ENCODE assay signal across 7 cellular contexts in genomic region chr10:114303556-114303955, GRCh38.
DNase-seq lines count a peak whose midpoint lies in the region; ATAC-seq and TF ChIP-seq lines count a peak whose summit lies in the region.

No MANE protein-coding gene starts in this region.

- no peak for TF ChIP-seq CTCF in GM10248 (IDR thresholded peaks at IDR 0.05; ENCODE audit: control extremely low read depth, extremely low read depth, low read depth, missing control alignments)

- no peak overlapping the region for H3K27ac Mint-ChIP-seq in activated naive CD8-positive, alpha-beta T cell treated with anti-CD3 and anti-CD28 coated beads for 36 hours

- H3K4me1 Mint-ChIP-seq in activated naive CD8-positive, alpha-beta T cell treated with anti-CD3 and anti-CD28 coated beads for 36 hours: peaks cover 12% of the 10 kb centered on the region

- no peaks in the 10 kb centered on the region for H3K36me3 Mint-ChIP-seq in activated naive CD8-positive, alpha-beta T cell treated with anti-CD3 and anti-CD28 coated beads for 36 hours

- ATAC-seq in GM19035 (IDR thresholded peaks at IDR 0.05; ENCODE audit: unreplicated experiment) (peak; percentile 8), HG02852 (IDR thresholded peaks at IDR 0.05; ENCODE audit: unreplicated experiment) (peak; percentile 1)

- intact Hi-C loops in posterior vena cava (cut with DNase I): loop anchor here (10.0 kb wide), 1 partner anchor 131 kb away; no protein-coding TSS in a partner anchor

- no peaks in the 10 kb centered on the region for H3K27me3 Mint-ChIP-seq in activated naive CD8-positive, alpha-beta T cell treated with anti-CD3 and anti-CD28 coated beads for 36 hours

- POLR2A ChIA-PET in GM10248 (lab: Yijun Ruan, JAX): no interaction called here

- peak overlapping the region; percentile 88 for H3K4me3 Mint-ChIP-seq in activated naive CD8-positive, alpha-beta T cell treated with anti-CD3 and anti-CD28 coated beads for 36 hours

- H3K9me3 Mint-ChIP-seq in activated naive CD8-positive, alpha-beta T cell treated with anti-CD3 and anti-CD28 coated beads for 36 hours: no peaks in the 10 kb centered on the region

- CTCF ChIA-PET in GM10248 (lab: Yijun Ruan, JAX): interaction anchor here (0.7 to 3.1 kb wide), 79 partner anchors 9 to 826 kb away, joined by 3 to 40 read pairs (median 6); partner anchors contain the start of gene FHIP2A

- no peak for DNase-seq in activated naive CD8-positive, alpha-beta T cell treated with anti-CD3 and anti-CD28 coated beads for 36 hours
- DNase-seq in posterior vena cava (ENCODE audit: low spot score) (peak; percentile 54), iPS-NIHi7 (ENCODE audit: extremely low spot score) (no peak), GM10248 (ENCODE audit: extremely low spot score) (no peak)
- DNase-seq in stimulated activated CD4-positive, alpha-beta T cell treated with anti-CD3 and anti-CD28 coated beads, Interleukin-12 subunit alpha, Interleukin-12 subunit beta, amount 100 ng/mL, for 4 hours: no peak
